In genomic region chr6:130617658-130618057, GRCh38 we compare ENCODE assay signal across 2 cellular contexts.
TF ChIP-seq lines count a peak whose summit lies in the region.

No MANE protein-coding gene starts in this region.

TF ChIP-seq in IMR-90, 13 proteins besides CTCF, POLR2A, EP300 and RAD21:
- TF ChIP-seq FOS (IDR thresholded peaks at IDR 0.05; ENCODE audit: low read depth, low read length) (no peak), CHD1 (IDR thresholded peaks at IDR 0.05; ENCODE audit: low read depth, low read length) (no peak), USF2 (IDR thresholded peaks at IDR 0.05; ENCODE audit: low read depth, low read length) (no peak), NFE2L2 (IDR thresholded peaks at IDR 0.05; ENCODE audit: low read depth, low read length) (no peak), MAZ (IDR thresholded peaks at IDR 0.05; ENCODE audit: borderline replicate concordance, low read depth, low read length) (no peak), CEBPB (IDR thresholded peaks at IDR 0.05; ENCODE audit: low read depth, low read length) (no peak), BHLHE40 (IDR thresholded peaks at IDR 0.05; ENCODE audit: low read depth, low read length) (no peak), RFX5 (IDR thresholded peaks at IDR 0.05; ENCODE audit: low read depth, low read length) (no peak), SMC3 (IDR thresholded peaks at IDR 0.05; ENCODE audit: low read depth, low read length) (no peak), MXI1 (IDR thresholded peaks at IDR 0.05; ENCODE audit: borderline replicate concordance, low read depth, low read length) (no peak)
- TF ChIP-seq, protein P1, sequence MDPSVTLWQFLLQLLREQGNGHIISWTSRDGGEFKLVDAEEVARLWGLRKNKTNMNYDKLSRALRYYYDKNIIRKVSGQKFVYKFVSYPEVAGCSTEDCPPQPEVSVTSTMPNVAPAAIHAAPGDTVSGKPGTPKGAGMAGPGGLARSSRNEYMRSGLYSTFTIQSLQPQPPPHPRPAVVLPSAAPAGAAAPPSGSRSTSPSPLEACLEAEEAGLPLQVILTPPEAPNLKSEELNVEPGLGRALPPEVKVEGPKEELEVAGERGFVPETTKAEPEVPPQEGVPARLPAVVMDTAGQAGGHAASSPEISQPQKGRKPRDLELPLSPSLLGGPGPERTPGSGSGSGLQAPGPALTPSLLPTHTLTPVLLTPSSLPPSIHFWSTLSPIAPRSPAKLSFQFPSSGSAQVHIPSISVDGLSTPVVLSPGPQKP (IDR thresholded peaks at IDR 0.05; ENCODE audit: borderline replicate concordance, low read depth, low read length): no peak

TF ChIP-seq in H1, 55 proteins besides CTCF, POLR2A, EP300 and RAD21:
- no peak for TF ChIP-seq CREB1 (IDR thresholded peaks at IDR 0.05)
- TF ChIP-seq, protein P2, sequence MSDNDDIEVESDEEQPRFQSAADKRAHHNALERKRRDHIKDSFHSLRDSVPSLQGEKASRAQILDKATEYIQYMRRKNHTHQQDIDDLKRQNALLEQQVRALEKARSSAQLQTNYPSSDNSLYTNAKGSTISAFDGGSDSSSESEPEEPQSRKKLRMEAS (IDR thresholded peaks at IDR 0.05): no peak
- TF ChIP-seq PHF8 (conservative IDR thresholded peaks at IDR 0.05; ENCODE audit: low read depth, low read length): no peak
- no peak for TF ChIP-seq ASH2L (IDR thresholded peaks at IDR 0.05; ENCODE audit: low read length)
- no peak for TF ChIP-seq NANOG (IDR thresholded peaks at IDR 0.05; ENCODE audit: insufficient read depth, low read depth, low read length, poor library complexity, severe bottlenecking)
- no peak for TF ChIP-seq CEBPB (IDR thresholded peaks at IDR 0.05; ENCODE audit: low read depth, low read length)
- no peak for TF ChIP-seq JUND (IDR thresholded peaks at IDR 0.05; ENCODE audit: low read length)
- no peak for TF ChIP-seq RNF2 (IDR thresholded peaks at IDR 0.05; ENCODE audit: borderline replicate concordance, low read depth, low read length, missing control alignments, poor library complexity, severe bottlenecking)
- TF ChIP-seq KDM5A (IDR thresholded peaks at IDR 0.05; ENCODE audit: low read length): no peak
- TF ChIP-seq SIRT6 (IDR thresholded peaks at IDR 0.05; ENCODE audit: low read length): no peak
- no peak for TF ChIP-seq BCL11A (IDR thresholded peaks at IDR 0.05; ENCODE audit: low read depth in 2 of 2, low read length in 2 of 2)
- no peak for TF ChIP-seq MAFK (IDR thresholded peaks at IDR 0.05; ENCODE audit: low read depth, low read length)
- no peak for TF ChIP-seq BACH1 (IDR thresholded peaks at IDR 0.05; ENCODE audit: low read length)
- TF ChIP-seq, protein P3, sequence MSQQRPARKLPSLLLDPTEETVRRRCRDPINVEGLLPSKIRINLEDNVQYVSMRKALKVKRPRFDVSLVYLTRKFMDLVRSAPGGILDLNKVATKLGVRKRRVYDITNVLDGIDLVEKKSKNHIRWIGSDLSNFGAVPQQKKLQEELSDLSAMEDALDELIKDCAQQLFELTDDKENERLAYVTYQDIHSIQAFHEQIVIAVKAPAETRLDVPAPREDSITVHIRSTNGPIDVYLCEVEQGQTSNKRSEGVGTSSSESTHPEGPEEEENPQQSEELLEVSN (IDR thresholded peaks at IDR 0.05): no peak
- no peak for TF ChIP-seq TCF12 (IDR thresholded peaks at IDR 0.05; ENCODE audit: low read depth, low read length)
- no peak for TF ChIP-seq ATF2 (IDR thresholded peaks at IDR 0.05; ENCODE audit: low read length)
- no peak for TF ChIP-seq CBX8 (IDR thresholded peaks at IDR 0.05; ENCODE audit: borderline replicate concordance, low read depth, low read length)
- no peak for TF ChIP-seq SP1 (IDR thresholded peaks at IDR 0.05; ENCODE audit: low read depth, low read length)
